ENCODE assay signal across 30 cellular contexts in genomic region chr18:78678318-78678695, GRCh38.
"Had no signal": no experiment of that assay in that cellular context is flagged by ENCODE, and none has a peak within 500 bp of the region (broad histone marks: within the 10 kb centered on the region; RNA-seq: fewer than 3 reads in every experiment).

No MANE protein-coding gene starts in this region.

- ATAC-seq: activated CD8-positive, alpha-beta T cell treated with anti-CD3 and anti-CD28 coated beads for 36 hours; body of pancreas; Right ventricle myocardium inferior; SK-N-SH treated with all-trans-retinoic acid at 6 μM for 48 hours; T-cell; T-helper 17 cell had no signal

- H3K9me3 ChIP-seq: body of pancreas, breast epithelium had no signal

- H3K4me1 ChIP-seq: body of pancreas, breast epithelium had no signal

- H3K4me3 ChIP-seq: body of pancreas, breast epithelium, PC-9 had no signal

- H3K36me3 ChIP-seq: breast epithelium, WERI-Rb-1 had no signal

- H3K27me3 ChIP-seq: body of pancreas had no signal

- H2AFZ ChIP-seq: PC-9 had no signal

- DNase-seq: activated CD4-positive, alpha-beta T cell treated with anti-CD3 and anti-CD28 coated beads, Interleukin-2, amount 10 ng/mL, durations not matched to agents 24 days and 14 days; activated CD4-positive, alpha-beta T cell treated with anti-CD3 and anti-CD28 coated beads, Interleukin-2, amount 50 U/mL, for 4 hours; activated CD8-positive, alpha-beta T cell treated with anti-CD3 and anti-CD28 coated beads for 36 hours; activated gamma-delta T cell; activated naive CD4-positive, alpha-beta T cell treated with Interleukin-2 at 50 U/mL for 16 hours; activated naive CD8-positive, alpha-beta T cell treated with anti-CD3 and anti-CD28 coated beads, Interleukin-2, amount 10 ng/mL, durations not matched to agents 7 days and 5 days; activated T-cell treated with anti-CD3 and anti-CD28 coated beads, Interleukin-2, amount 50 U/mL, for 24 hours; amygdala; body of pancreas; Karpas-422; KBM-7; NCI-H1048; NCI-H1105 treated with DMSO at 0.1 percent for 48 hours; NCI-H1436; NCI-H1694; NCI-H1930; NCI-H2081 treated with DMSO at 0.1 percent for 48 hours; NCI-H345; NCI-H524 treated with DMSO at 0.1 percent for 48 hours; NK-92 treated with Interleukin-12 subunit alpha and Interleukin-12 subunit beta, amount 100 ng/mL, for 24 hours; PC-9; SIG-M5; T-cell; T-helper 17 cell; T-helper 9 cell; WERI-Rb-1 had no signal

- H3K27ac ChIP-seq: body of pancreas, breast epithelium, PC-9, RWPE1, WERI-Rb-1 had no signal

- H3K4me2 ChIP-seq: PC-9 had no signal
